ENCODE assay signal across 22 cellular contexts in genomic region chr10:69938541-69938991, GRCh38.
"Had no signal": no experiment of that assay in that cellular context is flagged by ENCODE, and none has a peak within 500 bp of the region (broad histone marks: within the 10 kb centered on the region; RNA-seq: fewer than 3 reads in every experiment).

No MANE protein-coding gene starts in this region.

- H3K27ac Mint-ChIP-seq: activated naive CD4-positive, alpha-beta T cell treated with anti-CD3 and anti-CD28 coated beads, Interleukin-2, amount 50 U/mL, for 24 hours; activated T-cell treated with anti-CD3 and anti-CD28 coated beads, Interleukin-2, amount 50 U/mL, for 72 hours; dendritic cell treated with granulocyte-macrophage colony-stimulating factor and Interleukin-4, amounts not matched to agents 40 ng/mL and 50 ng/mL, for 4 days; natural killer cell; stimulated activated naive CD8-positive, alpha-beta T cell treated with anti-CD3 and anti-CD28 coated beads, Interleukin-15, amount 100 ng/mL, for 72 hours had no signal

- H3K4me3 Mint-ChIP-seq: activated naive CD4-positive, alpha-beta T cell treated with anti-CD3 and anti-CD28 coated beads, Interleukin-2, amount 50 U/mL, for 24 hours; activated T-cell treated with anti-CD3 and anti-CD28 coated beads, Interleukin-2, amount 50 U/mL, for 72 hours; dendritic cell treated with granulocyte-macrophage colony-stimulating factor and Interleukin-4, amounts not matched to agents 40 ng/mL and 50 ng/mL, for 4 days; natural killer cell; stimulated activated naive CD8-positive, alpha-beta T cell treated with anti-CD3 and anti-CD28 coated beads, Interleukin-15, amount 100 ng/mL, for 72 hours had no signal

- DNase-seq: activated CD4-positive, alpha-beta T cell treated with anti-CD3 and anti-CD28 coated beads, Interleukin-2, amount 50 U/mL, for 1 hour; activated CD4-positive, CD25-positive, alpha-beta regulatory T cell; activated effector memory CD4-positive, alpha-beta T cell treated with anti-CD3 and anti-CD28 coated beads, Interleukin-2, amount 50 U/mL, for 16 hours; activated T-cell treated with anti-CD3 and anti-CD28 coated beads, Interleukin-2, amount 50 U/mL, for 72 hours; foreskin keratinocyte; hippocampal formation; islet precursor cell; natural killer cell; stimulated activated CD4-positive, alpha-beta T cell treated with anti-CD3 and anti-CD28 coated beads, Interleukin-4, amount 100 ng/mL, for 1 hour; stimulated activated naive CD8-positive, alpha-beta T cell treated with anti-CD3 and anti-CD28 coated beads, Interleukin-15, amount 100 ng/mL, for 72 hours; T1000; trophoblast cell had no signal

- H3K4me1 Mint-ChIP-seq: activated naive CD4-positive, alpha-beta T cell treated with anti-CD3 and anti-CD28 coated beads, Interleukin-2, amount 50 U/mL, for 24 hours; natural killer cell; stimulated activated naive CD8-positive, alpha-beta T cell treated with anti-CD3 and anti-CD28 coated beads, Interleukin-15, amount 100 ng/mL, for 72 hours had no signal

- H3K4me3 ChIP-seq: lung, smooth muscle cell, suprapubic skin, vagina had no signal

- H3K27me3 Mint-ChIP-seq: activated naive CD4-positive, alpha-beta T cell treated with anti-CD3 and anti-CD28 coated beads, Interleukin-2, amount 50 U/mL, for 24 hours had no signal

- H3K9me3 Mint-ChIP-seq: activated naive CD4-positive, alpha-beta T cell treated with anti-CD3 and anti-CD28 coated beads, Interleukin-2, amount 50 U/mL, for 24 hours; activated T-cell treated with anti-CD3 and anti-CD28 coated beads, Interleukin-2, amount 50 U/mL, for 72 hours; natural killer cell had no signal

- H3K27me3 ChIP-seq: suprapubic skin, vagina had no signal

- H3K27ac ChIP-seq: epithelial cell of prostate, foreskin keratinocyte, neutrophil, parathyroid adenoma, suprapubic skin, vagina had no signal

- H3K36me3 ChIP-seq: neutrophil, suprapubic skin, vagina had no signal

- H3K4me1 ChIP-seq: foreskin keratinocyte, parathyroid adenoma, suprapubic skin had no signal

- H3K36me3 Mint-ChIP-seq: activated naive CD4-positive, alpha-beta T cell treated with anti-CD3 and anti-CD28 coated beads, Interleukin-2, amount 50 U/mL, for 24 hours; natural killer cell had no signal

- H3K9me3 ChIP-seq: neutrophil, suprapubic skin, vagina had no signal

- ATAC-seq: activated T-cell treated with anti-CD3 and anti-CD28 coated beads, Interleukin-2, amount 50 U/mL, for 72 hours; foreskin keratinocyte; natural killer cell; sciatic nerve; stimulated activated naive CD8-positive, alpha-beta T cell treated with anti-CD3 and anti-CD28 coated beads, Interleukin-15, amount 100 ng/mL, for 72 hours had no signal
